In the genomic region with DNA sequence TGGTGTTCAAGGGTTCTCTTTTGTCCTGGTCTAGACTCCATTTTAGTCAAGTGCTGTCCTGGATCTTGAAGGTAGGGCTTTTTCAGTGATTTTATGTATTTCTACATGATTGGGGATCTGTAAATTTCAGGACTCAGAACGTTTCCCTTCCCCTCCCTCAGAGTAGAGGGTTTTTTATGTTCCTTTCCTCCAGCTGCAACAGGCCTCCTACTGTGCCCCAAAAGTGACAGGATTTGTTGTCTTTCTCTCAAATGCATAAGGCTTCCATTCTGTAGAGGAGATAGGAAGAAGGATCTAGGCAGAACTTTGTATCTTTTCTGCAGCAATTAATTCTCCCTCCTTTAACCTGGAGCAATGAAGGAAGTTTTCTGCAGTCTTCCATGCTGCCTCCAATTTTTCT, we compare ENCODE assay signal across 18 cellular contexts.
"Had no signal": no experiment of that assay in that cellular context is flagged by ENCODE, and none has a peak within 500 bp of the region (broad histone marks: within the 10 kb centered on the region; RNA-seq: fewer than 3 reads in every experiment).

No MANE protein-coding gene starts in this region.

- H3K27ac ChIP-seq: SJSA1, SK-N-MC had no signal

- DNase-seq: KBM-7, MV-4-11, NCI-H1048, NCI-H1105, NCI-H1417, NCI-H1436 treated with DMSO at 0.1 percent for 48 hours, NCI-H1694, NCI-H187 treated with DMSO at 0.1 percent for 48 hours, NCI-H2029 treated with DMSO at 0.1 percent for 48 hours, NCI-H2227 treated with DMSO at 0.1 percent for 48 hours, NCI-H510A, NCI-H524 treated with DMSO at 0.1 percent for 48 hours, NCI-H774, Right ventricle myocardium superior, RPMI8226, SIG-M5 had no signal

- H3K9me3 ChIP-seq: SJSA1 had no signal

- H3K4me3 ChIP-seq: SJSA1, SK-N-MC had no signal

- H3K27me3 ChIP-seq: SJSA1 had no signal

- H3K36me3 ChIP-seq: SJSA1 had no signal

- H3K4me1 ChIP-seq: SJSA1 had no signal
